Comparison of ENCODE assay signal across 18 cellular contexts in the genomic region with DNA sequence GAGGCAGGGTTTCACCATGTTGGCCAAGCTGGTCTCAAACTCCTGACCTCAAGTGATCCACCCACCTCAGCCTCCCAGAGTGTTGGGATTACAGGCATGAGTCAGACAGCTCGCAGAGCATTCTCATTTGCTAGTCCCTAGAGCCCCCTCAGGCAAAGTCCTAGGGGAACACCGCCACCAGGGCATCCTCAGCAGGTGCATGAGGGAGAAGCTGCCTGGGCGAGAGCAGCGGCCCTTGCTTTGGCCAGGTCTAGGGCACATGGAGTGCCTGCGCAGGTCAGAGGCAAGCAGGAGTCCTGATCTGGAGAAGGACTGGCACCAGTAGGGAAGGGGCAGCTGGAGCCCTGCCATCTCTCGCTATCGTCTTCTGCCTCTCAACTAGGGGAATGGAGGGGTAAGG. TPM values are rescaled to one million over a fixed set of nuclear protein-coding genes. Genes with fewer than 3 reads are reported as not detected.
DNase-seq lines count a peak whose midpoint lies in the region; FAIRE-seq and TF ChIP-seq lines count a peak whose summit lies in the region.
"Had no signal": no experiment of that assay in that cellular context is flagged by ENCODE, and none has a peak within 500 bp of the region (broad histone marks: within the 10 kb centered on the region; RNA-seq: fewer than 3 reads in every experiment).

No MANE protein-coding gene starts in this region.

- FAIRE-seq in HTR-8/SVneo (lab: Jason Lieb, UNC) = no peak
- FAIRE-seq: GM18507 had no signal

- no peak overlapping the region for H3K4me3 ChIP-seq in H7 (ENCODE audit: insufficient read depth, low read depth, low read length)
- H3K4me3 ChIP-seq: heart right ventricle had no signal

- H3K27me3 Mint-ChIP-seq in chondrocyte (ENCODE audit: low read depth) = peaks cover 4% of the 10 kb centered on the region

- no peaks in the 10 kb centered on the region for H3K36me3 ChIP-seq in H7 (replicated peaks; ENCODE audit: control insufficient read depth, insufficient read depth, low read length)
- H3K36me3 ChIP-seq: heart right ventricle had no signal

- H3K4me3 Mint-ChIP-seq in chondrocyte (ENCODE audit: unreplicated experiment) = no peak overlapping the region
- H3K4me3 Mint-ChIP-seq: activated CD4-positive, alpha-beta memory T cell treated with anti-CD3 and anti-CD28 coated beads, Interleukin-2, amount 10 ng/mL, durations not matched to agents 7 days and 5 days; naive thymus-derived CD8-positive, alpha-beta T cell; T-helper 2 cell treated with Interferon-gamma antibody and Interleukin-4, amounts not matched to agents 5 μg/mL and 100 μg/mL, for 36 hours had no signal

- no peaks in the 10 kb centered on the region for H3K9me3 Mint-ChIP-seq in chondrocyte (ENCODE audit: low read depth)
- H3K9me3 Mint-ChIP-seq: activated CD4-positive, alpha-beta memory T cell treated with anti-CD3 and anti-CD28 coated beads, Interleukin-2, amount 10 ng/mL, durations not matched to agents 7 days and 5 days; T-helper 2 cell treated with Interferon-gamma antibody and Interleukin-4, amounts not matched to agents 5 μg/mL and 100 μg/mL, for 36 hours had no signal

- TF ChIP-seq CTCF in chondrocyte (IDR thresholded peaks at IDR 0.05) = no peak

- H3K36me3 Mint-ChIP-seq in chondrocyte (ENCODE audit: low read depth) = no peaks in the 10 kb centered on the region

- no peak overlapping the region for H3K27ac Mint-ChIP-seq in chondrocyte (ENCODE audit: unreplicated experiment)
- H3K27ac Mint-ChIP-seq: activated CD4-positive, alpha-beta memory T cell treated with anti-CD3 and anti-CD28 coated beads, Interleukin-2, amount 10 ng/mL, durations not matched to agents 7 days and 5 days; T-helper 2 cell treated with Interferon-gamma antibody and Interleukin-4, amounts not matched to agents 5 μg/mL and 100 μg/mL, for 36 hours had no signal

- DNase-seq in AG20443 (ENCODE audit: low spot score) (peak; percentile 7), NCI-H1436 (lab: John Stamatoyannopoulos, UW) (peak; percentile 49), chondrocyte (ENCODE audit: low spot score) (peak; percentile 69), mesenteric fat pad (ENCODE audit: low spot score) (peak; percentile 78), superior temporal gyrus (ENCODE audit: extremely low spot score) (no peak), NCI-H446 (lab: John Stamatoyannopoulos, UW) (no peak), H7 (no peak), HTR-8/SVneo (ENCODE audit: insufficient read length, low spot score) (no peak)
- DNase-seq: activated CD4-positive, alpha-beta memory T cell treated with anti-CD3 and anti-CD28 coated beads, Interleukin-2, amount 10 ng/mL, durations not matched to agents 7 days and 5 days; amniotic stem cell; COR-L47; heart right ventricle; MM.1S; NCI-H2081 treated with DMSO at 0.1 percent for 48 hours; NCI-H82 had no signal

- H3K27me3 ChIP-seq in H7 (ENCODE audit: control insufficient read depth, insufficient read depth, low read length) = no peaks in the 10 kb centered on the region

- H3K4me1 Mint-ChIP-seq in chondrocyte (ENCODE audit: low read depth) = peaks cover 7% of the 10 kb centered on the region
- H3K4me1 Mint-ChIP-seq: activated CD4-positive, alpha-beta memory T cell treated with anti-CD3 and anti-CD28 coated beads, Interleukin-2, amount 10 ng/mL, durations not matched to agents 7 days and 5 days had no signal

RNA-seq across cellular contexts. Expression of a gene that starts 32.4 kb away (rescaled TPM):
- 0.10 to 0.46 TPM in 2 of 3 replicates, not detected in the other for total RNA-seq in chondrocyte
- 0.35 TPM for total RNA-seq in mesenteric fat pad
- 3.9 and 6.0 TPM in 2 replicates for total RNA-seq in H7 (2014; rRNA removed; shearing (Covaris generic))
- total RNA-seq: naive thymus-derived CD8-positive, alpha-beta T cell had no signal

RNA-seq across cellular contexts. Expression of a gene that starts 51.8 kb away (rescaled TPM):
- not detected in 3 replicates for total RNA-seq in chondrocyte
- total RNA-seq in mesenteric fat pad = not detected
- total RNA-seq in H7 (2014; rRNA removed; shearing (Covaris generic)) = not detected in 2 replicates
- total RNA-seq: activated CD4-positive, alpha-beta memory T cell treated with anti-CD3 and anti-CD28 coated beads, Interleukin-2, amount 10 ng/mL, durations not matched to agents 7 days and 5 days; heart right ventricle; naive thymus-derived CD8-positive, alpha-beta T cell had no signal

Comparison
In these comparisons a context has a peak if more than half of its experiments do, and no peak if none do; other contexts are left out.
1. DNase-seq: peak in AG20443 (single experiment), NCI-H1436 (single experiment), chondrocyte (single experiment) and mesenteric fat pad (single experiment); none in superior temporal gyrus (single experiment), NCI-H446 (0 of 2), H7 (single experiment) and HTR-8/SVneo (single experiment).